In genomic region chr16:58732545-58733247, GRCh38 we compare ENCODE assay signal across 8 cellular contexts. TPM values are rescaled to one million over a fixed set of nuclear protein-coding genes. Genes with fewer than 3 reads are reported as not detected.
DNase-seq lines count a peak whose midpoint lies in the region; ATAC-seq and TF ChIP-seq lines count a peak whose summit lies in the region.

No MANE protein-coding gene starts in this region.

- H3K9me3 ChIP-seq in NT2/D1 (ENCODE audit: insufficient read depth, low read length) (no peaks in the 10 kb centered on the region), neural progenitor cell (ENCODE audit: low read depth) (no peaks in the 10 kb centered on the region)
- no peaks in the 10 kb centered on the region for H3K9me3 ChIP-seq in effector memory CD4-positive, alpha-beta T cell (ENCODE audit: control insufficient read depth, low read length)

- no peak overlapping the region for H3K27ac ChIP-seq in effector memory CD4-positive, alpha-beta T cell (ENCODE audit: insufficient read depth, low read length, poor library complexity, severe bottlenecking)
- H3K27ac ChIP-seq in neural progenitor cell: no peak overlapping the region

- H3K4me2 ChIP-seq in neural progenitor cell: peak overlapping the region; percentile 79

- no peaks in the 10 kb centered on the region for H3K27me3 Mint-ChIP-seq in neural progenitor cell (ENCODE audit: insufficient read depth, low read depth)

- no peak for ATAC-seq in left lobe of liver

- H2AFZ ChIP-seq in neural progenitor cell (replicated peaks): no peak overlapping the region

- peaks cover 10% of the 10 kb centered on the region for H3K4me1 Mint-ChIP-seq in neural progenitor cell

- H3K27ac Mint-ChIP-seq in neural progenitor cell: no peak overlapping the region

- H3F3A ChIP-seq in neural progenitor cell (ENCODE audit: low read depth): peaks cover 4% of the 10 kb centered on the region

- H3K4me1 ChIP-seq in NT2/D1 (ENCODE audit: insufficient read depth, insufficient read length): no peaks in the 10 kb centered on the region
- H3K4me1 ChIP-seq in effector memory CD4-positive, alpha-beta T cell (ENCODE audit: control insufficient read depth, insufficient read depth, low read length, poor library complexity, severe bottlenecking): peaks cover 7% of the 10 kb centered on the region
- H3K4me1 ChIP-seq in neural progenitor cell: peaks cover 10% of the 10 kb centered on the region

- H3K36me3 ChIP-seq in NT2/D1 (ENCODE audit: insufficient read depth, insufficient read length, low read length) (peaks cover 25% of the 10 kb centered on the region), neural progenitor cell (peaks cover 5% of the 10 kb centered on the region)
- H3K36me3 ChIP-seq in effector memory CD4-positive, alpha-beta T cell (ENCODE audit: control insufficient read depth, insufficient read depth, low read length): no peaks in the 10 kb centered on the region

- no peaks in the 10 kb centered on the region for H3K27me3 ChIP-seq in NT2/D1 (ENCODE audit: insufficient read depth, insufficient read length)
- H3K27me3 ChIP-seq in effector memory CD4-positive, alpha-beta T cell (replicated peaks; ENCODE audit: control insufficient read depth, insufficient read depth, low read length, poor library complexity, severe bottlenecking): no peaks in the 10 kb centered on the region
- H3K27me3 ChIP-seq in neural progenitor cell: no peaks in the 10 kb centered on the region

- peaks cover 36% of the 10 kb centered on the region for H4K20me1 ChIP-seq in neural progenitor cell (ENCODE audit: low read depth)

- no peaks in the 10 kb centered on the region for H3K9me3 Mint-ChIP-seq in neural progenitor cell

- H3K9ac ChIP-seq in NT2/D1 (ENCODE audit: insufficient read length, low read depth) (peak overlapping the region; percentile 90), neural progenitor cell (peak overlapping the region; percentile 75)

- DNase-seq in DMS79 treated with DMSO at 0.1 percent for 48 hours (lab: John Stamatoyannopoulos, UW) (peak; percentile 1), DMS79 (lab: John Stamatoyannopoulos, UW) (no peak), HFF-Myc (ENCODE audit: extremely low read depth, low read depth) (no peak), NT2/D1 (ENCODE audit: low read depth, low spot score) (no peak), neural progenitor cell (ENCODE audit: low spot score) (no peak), left lobe of liver (ENCODE audit: low spot score) (no peak)
- no peak for DNase-seq in effector memory CD4-positive, alpha-beta T cell
- DNase-seq in stimulated activated naive CD4-positive, alpha-beta T cell treated with Interleukin-2 at 50 U/mL for 16 hours (lab: John Stamatoyannopoulos, UW): no peak

- H3K4me3 Mint-ChIP-seq in neural progenitor cell: peak overlapping the region; percentile 100

- peaks cover 2% of the 10 kb centered on the region for H3K36me3 Mint-ChIP-seq in neural progenitor cell

- TF ChIP-seq CTCF in HFF-Myc (IDR thresholded peaks at IDR 0.05; ENCODE audit: low read depth, low read length, missing control alignments) (no peak), neural progenitor cell (IDR thresholded peaks at IDR 0.05) (no peak)

- peak overlapping the region; percentile 90 for H3K4me3 ChIP-seq in HFF-Myc (replicated peaks; ENCODE audit: low read depth, low read length)
- peak overlapping the region; percentile 92 for H3K4me3 ChIP-seq in NT2/D1 (ENCODE audit: insufficient read length, low read depth)
- peak overlapping the region; percentile 97 for H3K4me3 ChIP-seq in effector memory CD4-positive, alpha-beta T cell (ENCODE audit: insufficient read depth, low read depth, low read length, poor library complexity, severe bottlenecking)
- peak overlapping the region; percentile 90 for H3K4me3 ChIP-seq in neural progenitor cell

- peaks cover 64% of the 10 kb centered on the region for H3K79me2 ChIP-seq in neural progenitor cell (ENCODE audit: low read depth)

RNA-seq across cellular contexts. Expression of gene GOT2, which starts 1.4 kb away (rescaled TPM):
- 77.2 and 91.6 TPM in 2 replicates for total RNA-seq in neural progenitor cell (ENCODE audit: low replicate concordance)
- total RNA-seq in left lobe of liver: 187 TPM

RNA-seq across cellular contexts. Expression of gene SLC38A7, which starts 48.1 kb away (rescaled TPM):
- total RNA-seq in neural progenitor cell (ENCODE audit: low replicate concordance) (9.8 and 13.8 TPM in 2 replicates), left lobe of liver (15.0 TPM)
